Comparison of ENCODE assay signal across 1 cellular context in the genomic region with DNA sequence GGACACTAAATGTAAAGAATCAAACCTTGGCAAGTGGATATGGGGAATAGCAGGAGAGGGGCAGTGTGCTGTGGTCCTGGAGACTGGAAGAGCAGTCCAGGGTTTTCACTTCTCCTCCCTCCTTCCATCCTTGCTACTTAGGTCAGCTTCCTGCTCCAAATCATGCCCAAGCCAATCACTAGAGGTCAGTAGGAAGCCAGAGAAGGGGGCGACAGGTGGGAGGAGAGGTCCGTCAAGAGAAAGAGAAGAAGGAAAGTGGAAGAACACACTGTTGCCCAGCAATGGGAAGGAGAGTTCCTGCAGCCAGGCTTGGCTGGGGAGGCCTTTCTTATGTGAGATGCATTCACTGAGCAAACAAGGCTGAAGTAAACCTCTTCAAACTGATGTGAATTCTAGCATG.
TF ChIP-seq lines count a peak whose summit lies in the region.

No MANE protein-coding gene starts in this region.

TF ChIP-seq in GM12878, 131 proteins besides CTCF, POLR2A, EP300 and RAD21:
- TF ChIP-seq ZNF384 (IDR thresholded peaks at IDR 0.05; ENCODE audit: borderline replicate concordance, low read depth, low read length), result no peak
- TF ChIP-seq ZBTB11 (CRISPR knock-in tag; IDR thresholded peaks at IDR 0.05), result no peak
- TF ChIP-seq DPF2 (IDR thresholded peaks at IDR 0.05), result no peak
- peak; percentile 45; the same call in 1 of the 2 replicates for TF ChIP-seq SMC3 (IDR thresholded peaks at IDR 0.05; ENCODE audit: borderline replicate concordance, low read length)
- no peak for TF ChIP-seq EZH2 (IDR thresholded peaks at IDR 0.05; ENCODE audit: borderline replicate concordance, control insufficient read depth, low read depth, low read length)
